1 cellular context compared by ENCODE assay signal in the genomic region with DNA sequence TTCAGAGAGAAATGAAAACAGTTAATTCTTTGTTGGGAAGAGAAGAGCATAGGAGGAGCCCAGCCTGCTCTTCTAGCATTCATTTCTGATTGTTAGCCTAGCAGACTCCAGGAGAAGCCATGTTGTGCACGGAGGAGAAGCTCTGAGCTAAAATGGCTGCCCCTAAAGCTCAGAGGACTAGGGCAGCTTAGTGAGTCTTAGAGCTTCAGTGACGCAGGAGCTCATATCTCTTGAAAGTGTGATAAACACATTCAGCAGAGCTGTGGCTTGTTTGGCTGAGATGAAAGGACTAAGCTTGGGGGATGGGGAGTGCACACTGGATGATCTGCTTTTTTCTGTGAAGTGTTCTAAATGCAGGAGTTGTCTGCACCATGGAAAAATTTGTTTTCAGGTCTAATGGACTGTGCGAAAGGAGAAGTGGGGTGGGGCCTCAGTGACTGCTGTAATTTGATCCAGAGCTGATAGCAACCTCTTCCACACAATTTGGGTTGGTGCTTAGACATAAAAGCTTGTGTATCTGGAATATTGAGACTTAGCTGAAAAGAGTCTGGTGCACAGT.
TF ChIP-seq lines count a peak whose summit lies in the region.

No MANE protein-coding gene starts in this region.

TF ChIP-seq in HEK293, 187 proteins besides CTCF, POLR2A, EP300 and RAD21 (continued from another document and continues in another):
- TF ChIP-seq ZNF274 (IDR thresholded peaks at IDR 0.05; ENCODE audit: low read length): no peak
- TF ChIP-seq ZNF274 (tag by site-specific recombination; IDR thresholded peaks at IDR 0.05; ENCODE audit: borderline replicate concordance): no peak
- TF ChIP-seq ZEB2 (tag by site-specific recombination; IDR thresholded peaks at IDR 0.05): no peak
- no peak for TF ChIP-seq ZFP37 (tag by site-specific recombination; IDR thresholded peaks at IDR 0.05)
- no peak for TF ChIP-seq ZNF658 (tag by site-specific recombination; IDR thresholded peaks at IDR 0.05)
- no peak for TF ChIP-seq RBAK (tag by site-specific recombination; IDR thresholded peaks at IDR 0.05)
- no peak for TF ChIP-seq ZNF214 (tag by site-specific recombination; IDR thresholded peaks at IDR 0.05; ENCODE audit: borderline replicate concordance)
- TF ChIP-seq, protein P1, sequence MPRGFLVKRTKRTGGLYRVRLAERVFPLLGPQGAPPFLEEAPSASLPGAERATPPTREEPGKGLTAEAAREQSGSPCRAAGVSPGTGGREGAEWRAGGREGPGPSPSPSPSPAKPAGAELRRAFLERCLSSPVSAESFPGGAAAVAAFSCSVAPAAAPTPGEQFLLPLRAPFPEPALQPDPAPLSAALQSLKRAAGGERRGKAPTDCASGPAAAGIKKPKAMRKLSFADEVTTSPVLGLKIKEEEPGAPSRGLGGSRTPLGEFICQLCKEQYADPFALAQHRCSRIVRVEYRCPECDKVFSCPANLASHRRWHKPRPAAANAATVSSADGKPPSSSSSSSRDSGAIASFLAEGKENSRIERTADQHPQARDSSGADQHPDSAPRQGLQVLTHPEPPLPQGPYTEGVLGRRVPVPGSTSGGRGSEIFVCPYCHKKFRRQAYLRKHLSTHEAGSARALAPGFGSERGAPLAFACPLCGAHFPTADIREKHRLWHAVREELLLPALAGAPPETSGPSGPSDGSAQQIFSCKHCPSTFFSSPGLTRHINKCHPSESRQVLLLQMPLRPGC (tag by site-specific recombination; IDR thresholded peaks at IDR 0.05): no peak
- TF ChIP-seq ZNF544 (tag by site-specific recombination; IDR thresholded peaks at IDR 0.05): no peak
- TF ChIP-seq ZBTB48 (tag by site-specific recombination; IDR thresholded peaks at IDR 0.05): no peak
- TF ChIP-seq ZNF426 (tag by site-specific recombination; IDR thresholded peaks at IDR 0.05): no peak
- TF ChIP-seq SALL2 (tag by site-specific recombination; IDR thresholded peaks at IDR 0.05; ENCODE audit: borderline replicate concordance): no peak
- TF ChIP-seq KLF7 (tag by site-specific recombination; IDR thresholded peaks at IDR 0.05; ENCODE audit: borderline replicate concordance): no peak
- no peak for TF ChIP-seq GLI4 (tag by site-specific recombination; IDR thresholded peaks at IDR 0.05)
- TF ChIP-seq ZNF560 (tag by site-specific recombination; IDR thresholded peaks at IDR 0.05; ENCODE audit: borderline replicate concordance): no peak
- no peak for TF ChIP-seq ZSCAN30 (tag by site-specific recombination; IDR thresholded peaks at IDR 0.05)
- no peak for TF ChIP-seq BCL11B (tag by site-specific recombination; IDR thresholded peaks at IDR 0.05; ENCODE audit: low read depth)
- no peak for TF ChIP-seq ZNF830 (tag by site-specific recombination; IDR thresholded peaks at IDR 0.05; ENCODE audit: low read depth)
- no peak for TF ChIP-seq ZNF549 (tag by site-specific recombination; IDR thresholded peaks at IDR 0.05)
- TF ChIP-seq MYNN (tag by site-specific recombination; IDR thresholded peaks at IDR 0.05; ENCODE audit: borderline replicate concordance): no peak
- TF ChIP-seq ZNF155 (tag by site-specific recombination; IDR thresholded peaks at IDR 0.05): no peak
- peak; percentile 47; the same call in 1 of the 2 replicates for TF ChIP-seq ZNF600 (tag by site-specific recombination; IDR thresholded peaks at IDR 0.05)
- no peak for TF ChIP-seq ZNF335 (tag by site-specific recombination; conservative IDR thresholded peaks at IDR 0.05)
- TF ChIP-seq, protein P2, sequence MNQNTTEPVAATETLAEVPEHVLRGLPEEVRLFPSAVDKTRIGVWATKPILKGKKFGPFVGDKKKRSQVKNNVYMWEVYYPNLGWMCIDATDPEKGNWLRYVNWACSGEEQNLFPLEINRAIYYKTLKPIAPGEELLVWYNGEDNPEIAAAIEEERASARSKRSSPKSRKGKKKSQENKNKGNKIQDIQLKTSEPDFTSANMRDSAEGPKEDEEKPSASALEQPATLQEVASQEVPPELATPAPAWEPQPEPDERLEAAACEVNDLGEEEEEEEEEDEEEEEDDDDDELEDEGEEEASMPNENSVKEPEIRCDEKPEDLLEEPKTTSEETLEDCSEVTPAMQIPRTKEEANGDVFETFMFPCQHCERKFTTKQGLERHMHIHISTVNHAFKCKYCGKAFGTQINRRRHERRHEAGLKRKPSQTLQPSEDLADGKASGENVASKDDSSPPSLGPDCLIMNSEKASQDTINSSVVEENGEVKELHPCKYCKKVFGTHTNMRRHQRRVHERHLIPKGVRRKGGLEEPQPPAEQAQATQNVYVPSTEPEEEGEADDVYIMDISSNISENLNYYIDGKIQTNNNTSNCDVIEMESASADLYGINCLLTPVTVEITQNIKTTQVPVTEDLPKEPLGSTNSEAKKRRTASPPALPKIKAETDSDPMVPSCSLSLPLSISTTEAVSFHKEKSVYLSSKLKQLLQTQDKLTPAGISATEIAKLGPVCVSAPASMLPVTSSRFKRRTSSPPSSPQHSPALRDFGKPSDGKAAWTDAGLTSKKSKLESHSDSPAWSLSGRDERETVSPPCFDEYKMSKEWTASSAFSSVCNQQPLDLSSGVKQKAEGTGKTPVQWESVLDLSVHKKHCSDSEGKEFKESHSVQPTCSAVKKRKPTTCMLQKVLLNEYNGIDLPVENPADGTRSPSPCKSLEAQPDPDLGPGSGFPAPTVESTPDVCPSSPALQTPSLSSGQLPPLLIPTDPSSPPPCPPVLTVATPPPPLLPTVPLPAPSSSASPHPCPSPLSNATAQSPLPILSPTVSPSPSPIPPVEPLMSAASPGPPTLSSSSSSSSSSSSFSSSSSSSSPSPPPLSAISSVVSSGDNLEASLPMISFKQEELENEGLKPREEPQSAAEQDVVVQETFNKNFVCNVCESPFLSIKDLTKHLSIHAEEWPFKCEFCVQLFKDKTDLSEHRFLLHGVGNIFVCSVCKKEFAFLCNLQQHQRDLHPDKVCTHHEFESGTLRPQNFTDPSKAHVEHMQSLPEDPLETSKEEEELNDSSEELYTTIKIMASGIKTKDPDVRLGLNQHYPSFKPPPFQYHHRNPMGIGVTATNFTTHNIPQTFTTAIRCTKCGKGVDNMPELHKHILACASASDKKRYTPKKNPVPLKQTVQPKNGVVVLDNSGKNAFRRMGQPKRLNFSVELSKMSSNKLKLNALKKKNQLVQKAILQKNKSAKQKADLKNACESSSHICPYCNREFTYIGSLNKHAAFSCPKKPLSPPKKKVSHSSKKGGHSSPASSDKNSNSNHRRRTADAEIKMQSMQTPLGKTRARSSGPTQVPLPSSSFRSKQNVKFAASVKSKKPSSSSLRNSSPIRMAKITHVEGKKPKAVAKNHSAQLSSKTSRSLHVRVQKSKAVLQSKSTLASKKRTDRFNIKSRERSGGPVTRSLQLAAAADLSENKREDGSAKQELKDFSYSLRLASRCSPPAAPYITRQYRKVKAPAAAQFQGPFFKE (tag by site-specific recombination; IDR thresholded peaks at IDR 0.05; ENCODE audit: borderline replicate concordance): no peak
- TF ChIP-seq ZNF26 (tag by site-specific recombination; IDR thresholded peaks at IDR 0.05): no peak
- TF ChIP-seq ZNF16 (tag by site-specific recombination; IDR thresholded peaks at IDR 0.05; ENCODE audit: low read depth): no peak
- TF ChIP-seq ZNF311 (tag by site-specific recombination; IDR thresholded peaks at IDR 0.05; ENCODE audit: borderline replicate concordance): no peak
- no peak for TF ChIP-seq ZNF621 (tag by site-specific recombination; IDR thresholded peaks at IDR 0.05)
- no peak for TF ChIP-seq ZBTB1 (tag by site-specific recombination; IDR thresholded peaks at IDR 0.05)
- TF ChIP-seq ZNF175 (tag by site-specific recombination; IDR thresholded peaks at IDR 0.05): no peak
- TF ChIP-seq KLF9 (tag by site-specific recombination; IDR thresholded peaks at IDR 0.05; ENCODE audit: low read depth): no peak
- peak; percentile 60; the same call in 1 of the 2 replicates for TF ChIP-seq ZBTB21 (tag by site-specific recombination; IDR thresholded peaks at IDR 0.05)
- TF ChIP-seq, protein P3, sequence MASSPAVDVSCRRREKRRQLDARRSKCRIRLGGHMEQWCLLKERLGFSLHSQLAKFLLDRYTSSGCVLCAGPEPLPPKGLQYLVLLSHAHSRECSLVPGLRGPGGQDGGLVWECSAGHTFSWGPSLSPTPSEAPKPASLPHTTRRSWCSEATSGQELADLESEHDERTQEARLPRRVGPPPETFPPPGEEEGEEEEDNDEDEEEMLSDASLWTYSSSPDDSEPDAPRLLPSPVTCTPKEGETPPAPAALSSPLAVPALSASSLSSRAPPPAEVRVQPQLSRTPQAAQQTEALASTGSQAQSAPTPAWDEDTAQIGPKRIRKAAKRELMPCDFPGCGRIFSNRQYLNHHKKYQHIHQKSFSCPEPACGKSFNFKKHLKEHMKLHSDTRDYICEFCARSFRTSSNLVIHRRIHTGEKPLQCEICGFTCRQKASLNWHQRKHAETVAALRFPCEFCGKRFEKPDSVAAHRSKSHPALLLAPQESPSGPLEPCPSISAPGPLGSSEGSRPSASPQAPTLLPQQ (tag by site-specific recombination; IDR thresholded peaks at IDR 0.05): no peak; the same call in none of the 2 replicates
- no peak for TF ChIP-seq ZNF473 (tag by site-specific recombination; IDR thresholded peaks at IDR 0.05)
- TF ChIP-seq ZNF571 (tag by site-specific recombination; IDR thresholded peaks at IDR 0.05): no peak
- no peak for TF ChIP-seq ZNF211 (tag by site-specific recombination; IDR thresholded peaks at IDR 0.05; ENCODE audit: low read depth)
- no peak for TF ChIP-seq REST (tag by site-specific recombination; IDR thresholded peaks at IDR 0.05)
- peak; percentile 88 for TF ChIP-seq TCF7L2 (IDR thresholded peaks at IDR 0.05; ENCODE audit: borderline replicate concordance, low read depth, low read length)
- no peak for TF ChIP-seq ZNF530 (tag by site-specific recombination; IDR thresholded peaks at IDR 0.05; ENCODE audit: low read depth)
- TF ChIP-seq ZNF239 (tag by site-specific recombination; IDR thresholded peaks at IDR 0.05): no peak
- TF ChIP-seq ZNF133 (tag by site-specific recombination; IDR thresholded peaks at IDR 0.05): no peak
- no peak for TF ChIP-seq ZFP3 (tag by site-specific recombination; IDR thresholded peaks at IDR 0.05; ENCODE audit: low read depth)
- no peak for TF ChIP-seq ZNF114 (tag by site-specific recombination; IDR thresholded peaks at IDR 0.05)
- TF ChIP-seq, protein P4, sequence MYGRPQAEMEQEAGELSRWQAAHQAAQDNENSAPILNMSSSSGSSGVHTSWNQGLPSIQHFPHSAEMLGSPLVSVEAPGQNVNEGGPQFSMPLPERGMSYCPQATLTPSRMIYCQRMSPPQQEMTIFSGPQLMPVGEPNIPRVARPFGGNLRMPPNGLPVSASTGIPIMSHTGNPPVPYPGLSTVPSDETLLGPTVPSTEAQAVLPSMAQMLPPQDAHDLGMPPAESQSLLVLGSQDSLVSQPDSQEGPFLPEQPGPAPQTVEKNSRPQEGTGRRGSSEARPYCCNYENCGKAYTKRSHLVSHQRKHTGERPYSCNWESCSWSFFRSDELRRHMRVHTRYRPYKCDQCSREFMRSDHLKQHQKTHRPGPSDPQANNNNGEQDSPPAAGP (tag by site-specific recombination; IDR thresholded peaks at IDR 0.05): no peak
- no peak for TF ChIP-seq ZNF670 (tag by site-specific recombination; IDR thresholded peaks at IDR 0.05; ENCODE audit: low read depth)
- TF ChIP-seq ZNF776 (tag by site-specific recombination; IDR thresholded peaks at IDR 0.05; ENCODE audit: borderline replicate concordance): no peak
- TF ChIP-seq OVOL3 (tag by site-specific recombination; IDR thresholded peaks at IDR 0.05): no peak
- TF ChIP-seq, protein P5, sequence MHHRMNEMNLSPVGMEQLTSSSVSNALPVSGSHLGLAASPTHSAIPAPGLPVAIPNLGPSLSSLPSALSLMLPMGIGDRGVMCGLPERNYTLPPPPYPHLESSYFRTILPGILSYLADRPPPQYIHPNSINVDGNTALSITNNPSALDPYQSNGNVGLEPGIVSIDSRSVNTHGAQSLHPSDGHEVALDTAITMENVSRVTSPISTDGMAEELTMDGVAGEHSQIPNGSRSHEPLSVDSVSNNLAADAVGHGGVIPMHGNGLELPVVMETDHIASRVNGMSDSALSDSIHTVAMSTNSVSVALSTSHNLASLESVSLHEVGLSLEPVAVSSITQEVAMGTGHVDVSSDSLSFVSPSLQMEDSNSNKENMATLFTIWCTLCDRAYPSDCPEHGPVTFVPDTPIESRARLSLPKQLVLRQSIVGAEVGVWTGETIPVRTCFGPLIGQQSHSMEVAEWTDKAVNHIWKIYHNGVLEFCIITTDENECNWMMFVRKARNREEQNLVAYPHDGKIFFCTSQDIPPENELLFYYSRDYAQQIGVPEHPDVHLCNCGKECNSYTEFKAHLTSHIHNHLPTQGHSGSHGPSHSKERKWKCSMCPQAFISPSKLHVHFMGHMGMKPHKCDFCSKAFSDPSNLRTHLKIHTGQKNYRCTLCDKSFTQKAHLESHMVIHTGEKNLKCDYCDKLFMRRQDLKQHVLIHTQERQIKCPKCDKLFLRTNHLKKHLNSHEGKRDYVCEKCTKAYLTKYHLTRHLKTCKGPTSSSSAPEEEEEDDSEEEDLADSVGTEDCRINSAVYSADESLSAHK (tag by site-specific recombination; IDR thresholded peaks at IDR 0.05): no peak
- no peak for TF ChIP-seq SCRT2 (tag by site-specific recombination; IDR thresholded peaks at IDR 0.05)
